8 cellular contexts compared by ENCODE assay signal in the genomic region with DNA sequence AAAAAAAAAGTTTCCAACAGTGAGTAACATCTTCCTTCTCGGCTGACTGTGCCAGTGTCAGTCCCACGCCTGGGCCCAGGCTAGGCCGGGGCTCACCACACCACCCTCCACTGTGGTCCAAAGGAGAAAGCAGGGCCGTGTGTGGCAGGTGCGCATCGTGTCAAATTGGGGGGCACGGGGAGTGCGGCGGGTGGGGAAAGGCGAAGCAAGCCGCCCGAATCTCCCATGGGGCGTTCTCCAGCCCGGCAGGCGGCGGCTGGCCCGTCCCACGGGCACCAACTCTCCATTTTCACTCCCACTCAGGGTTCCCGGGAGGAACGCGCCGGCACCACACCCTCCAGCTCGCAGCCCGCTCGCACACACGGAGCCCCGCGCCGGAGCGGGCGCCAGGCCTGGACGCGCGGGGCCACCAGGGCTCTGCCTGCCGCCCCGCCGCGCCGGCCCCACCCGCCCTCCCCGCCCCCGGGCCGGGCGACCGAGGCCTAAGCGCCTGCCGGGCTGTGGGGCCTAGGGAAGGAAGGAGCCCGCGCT. TPM values are rescaled to one million over a fixed set of nuclear protein-coding genes. Genes with fewer than 3 reads are reported as not detected.
A peak's percentile ranks its signal among the peaks of the same experiment; 100 is the strongest.
DNase-seq lines count a peak whose midpoint lies in the region; ATAC-seq, FAIRE-seq and TF ChIP-seq lines count a peak whose summit lies in the region.

No MANE protein-coding gene starts in this region.

- H3K4me3 ChIP-seq in SJCRH30, result peak overlapping the region; percentile 69

- peaks cover 7% of the 10 kb centered on the region; the same call in 1 of the 2 replicates for H3K4me1 ChIP-seq in SJCRH30

- TF ChIP-seq POLR2A in GM12891 (IDR thresholded peaks at IDR 0.05; ENCODE audit: low read depth, low read length), result no peak; the same call in 1 of the 2 replicates

- DNase-seq in GM12891 (ENCODE audit: insufficient read length, low spot score), result peak; percentile 22
- peak in 1 of 2 experiments; percentile 27 for DNase-seq in SJCRH30
- peak; percentile 69 for DNase-seq in activated naive CD8-positive, alpha-beta T cell treated with anti-CD3 and anti-CD28 coated beads, Interleukin-2, amount 50 U/mL, for 24 hours
- DNase-seq in hepatic stellate cell (ENCODE audit: low spot score), result peak; percentile 41
- peak; percentile 71 for DNase-seq in sciatic nerve (ENCODE audit: low spot score)
- DNase-seq in foreskin melanocyte, result no peak
- DNase-seq in NCI-H446 treated with DMSO at 0.1 percent for 48 hours (lab: John Stamatoyannopoulos, UW), result no peak

- H3K9me3 ChIP-seq in SJCRH30 (replicated peaks), result no peaks in the 10 kb centered on the region

- H3K4me3 Mint-ChIP-seq in activated naive CD8-positive, alpha-beta T cell treated with anti-CD3 and anti-CD28 coated beads, Interleukin-2, amount 50 U/mL, for 24 hours, result peak overlapping the region; percentile 79

- intact Hi-C loops in sciatic nerve (cut with DNase I), result no loop called here

- no peaks in the 10 kb centered on the region for H3K9me3 Mint-ChIP-seq in activated naive CD8-positive, alpha-beta T cell treated with anti-CD3 and anti-CD28 coated beads, Interleukin-2, amount 50 U/mL, for 24 hours

- ATAC-seq in HG02870 (IDR thresholded peaks at IDR 0.05; ENCODE audit: unreplicated experiment), result peak; percentile 4
- peak; percentile 59 for ATAC-seq in activated naive CD8-positive, alpha-beta T cell treated with anti-CD3 and anti-CD28 coated beads, Interleukin-2, amount 50 U/mL, for 24 hours
- peak; percentile 34 for ATAC-seq in sciatic nerve

- no peaks in the 10 kb centered on the region for H3K27me3 ChIP-seq in SJCRH30

- H3K4me1 Mint-ChIP-seq in activated naive CD8-positive, alpha-beta T cell treated with anti-CD3 and anti-CD28 coated beads, Interleukin-2, amount 50 U/mL, for 24 hours, result peaks cover 44% of the 10 kb centered on the region

- peaks cover 4% of the 10 kb centered on the region for H3K36me3 Mint-ChIP-seq in activated naive CD8-positive, alpha-beta T cell treated with anti-CD3 and anti-CD28 coated beads, Interleukin-2, amount 50 U/mL, for 24 hours (ENCODE audit: low read depth)

- H3K27ac Mint-ChIP-seq in activated naive CD8-positive, alpha-beta T cell treated with anti-CD3 and anti-CD28 coated beads, Interleukin-2, amount 50 U/mL, for 24 hours, result peak overlapping the region; percentile 95

- no peaks in the 10 kb centered on the region for H3K36me3 ChIP-seq in SJCRH30

- H3K27ac ChIP-seq in SJCRH30, result peak overlapping the region; percentile 76

- no peaks in the 10 kb centered on the region for H3K27me3 Mint-ChIP-seq in activated naive CD8-positive, alpha-beta T cell treated with anti-CD3 and anti-CD28 coated beads, Interleukin-2, amount 50 U/mL, for 24 hours

- peak; percentile 56 for FAIRE-seq in GM12891 (lab: Jason Lieb, UNC)

TF ChIP-seq in GM12891, 5 proteins besides CTCF, POLR2A, EP300 and RAD21:
- TF ChIP-seq PAX5 (IDR thresholded peaks at IDR 0.05; ENCODE audit: insufficient read depth, low read length, severe bottlenecking), result no peak
- TF ChIP-seq TAF1 (IDR thresholded peaks at IDR 0.05; ENCODE audit: low read depth, low read length), result no peak
- no peak for TF ChIP-seq POU2F2 (IDR thresholded peaks at IDR 0.05; ENCODE audit: low read depth, low read length)
- TF ChIP-seq SPI1 (IDR thresholded peaks at IDR 0.05; ENCODE audit: low read depth, low read length), result no peak
- peak; percentile 25; the same call in 1 of the 2 replicates for TF ChIP-seq POLR2AphosphoS5 (IDR thresholded peaks at IDR 0.05; ENCODE audit: low read depth, low read length)

RNA-seq across cellular contexts. Expression of a gene that starts 0.6 kb away (rescaled TPM):
- 2.9 TPM for polyA plus RNA-seq in GM12891 (2012; ENCODE audit: low read depth, missing spikeins)
- total RNA-seq in SJCRH30 (2014; rRNA removed; shearing (Covaris generic)), result 8.2 and 13.6 TPM in 2 replicates
- total RNA-seq in sciatic nerve, result 45.3 TPM

Comparison
In these comparisons a context has a peak if more than half of its experiments do, and no peak if none do; other contexts are left out.
1. DNase-seq: peak in GM12891 (single experiment), activated naive CD8-positive, alpha-beta T cell treated with anti-CD3 and anti-CD28 coated beads, Interleukin-2, amount 50 U/mL, for 24 hours (single experiment), hepatic stellate cell (single experiment) and sciatic nerve (single experiment); none in foreskin melanocyte (single experiment) and NCI-H446 treated with DMSO at 0.1 percent for 48 hours (single experiment).
2. ATAC-seq: peak in every context shown above with its lines; median percentile 59 in activated naive CD8-positive, alpha-beta T cell treated with anti-CD3 and anti-CD28 coated beads, Interleukin-2, amount 50 U/mL, for 24 hours; 34 in sciatic nerve; 4 in HG02870.